Comparison of ENCODE assay signal across 2 cellular contexts in genomic region chr2:233204286-233204936, GRCh38.
A peak's percentile ranks its signal among the peaks of the same experiment; 100 is the strongest.
TF ChIP-seq lines count a peak whose summit lies in the region.

No MANE protein-coding gene starts in this region.

TF ChIP-seq in HepG2, 621 proteins besides CTCF, POLR2A, EP300 and RAD21:
- peak; percentile 57 for TF ChIP-seq AGO2 (optimal IDR thresholded peaks at IDR 0.05; ENCODE audit: low read depth, low read length)
- TF ChIP-seq, protein P1, sequence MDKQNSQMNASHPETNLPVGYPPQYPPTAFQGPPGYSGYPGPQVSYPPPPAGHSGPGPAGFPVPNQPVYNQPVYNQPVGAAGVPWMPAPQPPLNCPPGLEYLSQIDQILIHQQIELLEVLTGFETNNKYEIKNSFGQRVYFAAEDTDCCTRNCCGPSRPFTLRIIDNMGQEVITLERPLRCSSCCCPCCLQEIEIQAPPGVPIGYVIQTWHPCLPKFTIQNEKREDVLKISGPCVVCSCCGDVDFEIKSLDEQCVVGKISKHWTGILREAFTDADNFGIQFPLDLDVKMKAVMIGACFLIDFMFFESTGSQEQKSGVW (CRISPR knock-in tag; IDR thresholded peaks at IDR 0.05; ENCODE audit: borderline replicate concordance) = no peak
- TF ChIP-seq, protein P2, sequence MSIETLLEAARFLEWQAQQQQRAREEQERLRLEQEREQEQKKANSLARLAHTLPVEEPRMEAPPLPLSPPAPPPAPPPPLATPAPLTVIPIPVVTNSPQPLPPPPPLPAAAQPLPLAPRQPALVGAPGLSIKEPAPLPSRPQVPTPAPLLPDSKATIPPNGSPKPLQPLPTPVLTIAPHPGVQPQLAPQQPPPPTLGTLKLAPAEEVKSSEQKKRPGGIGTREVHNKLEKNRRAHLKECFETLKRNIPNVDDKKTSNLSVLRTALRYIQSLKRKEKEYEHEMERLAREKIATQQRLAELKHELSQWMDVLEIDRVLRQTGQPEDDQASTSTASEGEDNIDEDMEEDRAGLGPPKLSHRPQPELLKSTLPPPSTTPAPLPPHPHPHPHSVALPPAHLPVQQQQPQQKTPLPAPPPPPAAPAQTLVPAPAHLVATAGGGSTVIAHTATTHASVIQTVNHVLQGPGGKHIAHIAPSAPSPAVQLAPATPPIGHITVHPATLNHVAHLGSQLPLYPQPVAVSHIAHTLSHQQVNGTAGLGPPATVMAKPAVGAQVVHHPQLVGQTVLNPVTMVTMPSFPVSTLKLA (IDR thresholded peaks at IDR 0.05) = peak; percentile 51

TF ChIP-seq in WTC11, 78 proteins besides CTCF, POLR2A, EP300 and RAD21:
- TF ChIP-seq, protein P3, sequence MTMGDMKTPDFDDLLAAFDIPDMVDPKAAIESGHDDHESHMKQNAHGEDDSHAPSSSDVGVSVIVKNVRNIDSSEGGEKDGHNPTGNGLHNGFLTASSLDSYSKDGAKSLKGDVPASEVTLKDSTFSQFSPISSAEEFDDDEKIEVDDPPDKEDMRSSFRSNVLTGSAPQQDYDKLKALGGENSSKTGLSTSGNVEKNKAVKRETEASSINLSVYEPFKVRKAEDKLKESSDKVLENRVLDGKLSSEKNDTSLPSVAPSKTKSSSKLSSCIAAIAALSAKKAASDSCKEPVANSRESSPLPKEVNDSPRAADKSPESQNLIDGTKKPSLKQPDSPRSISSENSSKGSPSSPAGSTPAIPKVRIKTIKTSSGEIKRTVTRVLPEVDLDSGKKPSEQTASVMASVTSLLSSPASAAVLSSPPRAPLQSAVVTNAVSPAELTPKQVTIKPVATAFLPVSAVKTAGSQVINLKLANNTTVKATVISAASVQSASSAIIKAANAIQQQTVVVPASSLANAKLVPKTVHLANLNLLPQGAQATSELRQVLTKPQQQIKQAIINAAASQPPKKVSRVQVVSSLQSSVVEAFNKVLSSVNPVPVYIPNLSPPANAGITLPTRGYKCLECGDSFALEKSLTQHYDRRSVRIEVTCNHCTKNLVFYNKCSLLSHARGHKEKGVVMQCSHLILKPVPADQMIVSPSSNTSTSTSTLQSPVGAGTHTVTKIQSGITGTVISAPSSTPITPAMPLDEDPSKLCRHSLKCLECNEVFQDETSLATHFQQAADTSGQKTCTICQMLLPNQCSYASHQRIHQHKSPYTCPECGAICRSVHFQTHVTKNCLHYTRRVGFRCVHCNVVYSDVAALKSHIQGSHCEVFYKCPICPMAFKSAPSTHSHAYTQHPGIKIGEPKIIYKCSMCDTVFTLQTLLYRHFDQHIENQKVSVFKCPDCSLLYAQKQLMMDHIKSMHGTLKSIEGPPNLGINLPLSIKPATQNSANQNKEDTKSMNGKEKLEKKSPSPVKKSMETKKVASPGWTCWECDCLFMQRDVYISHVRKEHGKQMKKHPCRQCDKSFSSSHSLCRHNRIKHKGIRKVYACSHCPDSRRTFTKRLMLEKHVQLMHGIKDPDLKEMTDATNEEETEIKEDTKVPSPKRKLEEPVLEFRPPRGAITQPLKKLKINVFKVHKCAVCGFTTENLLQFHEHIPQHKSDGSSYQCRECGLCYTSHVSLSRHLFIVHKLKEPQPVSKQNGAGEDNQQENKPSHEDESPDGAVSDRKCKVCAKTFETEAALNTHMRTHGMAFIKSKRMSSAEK (CRISPR knock-in tag; IDR thresholded peaks at IDR 0.05; ENCODE audit: borderline replicate concordance) = no peak
- TF ChIP-seq TEAD1 (CRISPR knock-in tag; IDR thresholded peaks at IDR 0.05) = no peak
